Comparison of ENCODE assay signal across 16 cellular contexts in genomic region chr14:68461086-68461485, GRCh38.
A peak's percentile ranks its signal among the peaks of the same experiment; 100 is the strongest.
DNase-seq lines count a peak whose midpoint lies in the region; ATAC-seq and TF ChIP-seq lines count a peak whose summit lies in the region.
"Had no signal": no experiment of that assay in that cellular context is flagged by ENCODE, and none has a peak within 500 bp of the region (broad histone marks: within the 10 kb centered on the region; RNA-seq: fewer than 3 reads in every experiment).

No MANE protein-coding gene starts in this region.

- H2AFZ ChIP-seq in parathyroid adenoma = no peak overlapping the region

- no peaks in the 10 kb centered on the region for H3K36me3 ChIP-seq in parathyroid adenoma (ENCODE audit: control insufficient read depth, insufficient read depth, low read length)
- H3K36me3 ChIP-seq in thoracic aorta = no peaks in the 10 kb centered on the region
- H3K36me3 ChIP-seq: Peyer's patch had no signal

- H3K4me1 ChIP-seq in parathyroid adenoma (peaks cover 31% of the 10 kb centered on the region), thoracic aorta (ENCODE audit: control insufficient read depth in 1 of 2, low read depth in 2 of 2) (peaks cover 36 to 54% of the 10 kb centered on the region in 2 donors)

- no peaks in the 10 kb centered on the region for H3K27me3 ChIP-seq in parathyroid adenoma (ENCODE audit: control insufficient read depth, insufficient read depth, low read length)
- H3K27me3 ChIP-seq in thoracic aorta (replicated peaks; ENCODE audit: insufficient read depth) = no peaks in the 10 kb centered on the region
- H3K27me3 ChIP-seq: Peyer's patch had no signal

- TF ChIP-seq CTCF in coronary artery (IDR thresholded peaks at IDR 0.05) (no peak), parathyroid adenoma (IDR thresholded peaks at IDR 0.05) (no peak), thoracic aorta (IDR thresholded peaks at IDR 0.05) (no peak)

- no peaks in the 10 kb centered on the region for H3K79me2 ChIP-seq in parathyroid adenoma

- no peak overlapping the region for H3K4me3 ChIP-seq in coronary artery
- no peak overlapping the region for H3K4me3 ChIP-seq in parathyroid adenoma (ENCODE audit: low read depth, low read length)
- H3K4me3 ChIP-seq in thoracic aorta = no peak overlapping the region
- H3K4me3 ChIP-seq: Peyer's patch had no signal

- ATAC-seq in thoracic aorta (ENCODE audit: insufficient number of reproducible peaks, low FRiP score, low read depth) = no peak
- ATAC-seq in HG03442 (IDR thresholded peaks at IDR 0.05; ENCODE audit: unreplicated experiment) = no peak

- H3K4me2 ChIP-seq in parathyroid adenoma (ENCODE audit: low read length) = no peak overlapping the region

- peak; percentile 57 for DNase-seq in LHCN-M2 (ENCODE audit: low read depth)
- no peak for DNase-seq in coronary artery (ENCODE audit: low spot score)
- DNase-seq in thoracic aorta (ENCODE audit: low spot score) = no peak
- no peak for DNase-seq in pons (ENCODE audit: low spot score)
- no peak for DNase-seq in NOMO-1 treated with dmso at 0.1 percent for 144 hours (lab: John Stamatoyannopoulos, UW; ENCODE audit: unreplicated experiment)
- DNase-seq: DMS 273 treated with DMSO at 0.1 percent for 48 hours, GF-D8, MM.1S, NCI-H1092 treated with DMSO at 0.1 percent for 48 hours, NCI-H2081 treated with DMSO at 0.1 percent for 48 hours, NCI-H510A, NCI-H82, Peyer's patch, SIG-M5 had no signal

- no peak overlapping the region for H3K9ac ChIP-seq in parathyroid adenoma

- H3K27ac ChIP-seq in coronary artery = peak overlapping the region; percentile 85 to 86
- peak overlapping the region; percentile 80 for H3K27ac ChIP-seq in parathyroid adenoma
- peak overlapping the region; percentile 80 to 93 for H3K27ac ChIP-seq in thoracic aorta

- H3K9me3 ChIP-seq in parathyroid adenoma (ENCODE audit: control insufficient read depth, low read length) (no peaks in the 10 kb centered on the region), thoracic aorta (no peaks in the 10 kb centered on the region)
- H3K9me3 ChIP-seq: Peyer's patch had no signal
